30 cellular contexts compared by ENCODE assay signal in genomic region chr17:2442166-2442565, GRCh38. TPM values are rescaled to one million over a fixed set of nuclear protein-coding genes. Genes with fewer than 3 reads are reported as not detected.
DNase-seq lines count a peak whose midpoint lies in the region; ATAC-seq, FAIRE-seq and TF ChIP-seq lines count a peak whose summit lies in the region.
"Had no signal": no experiment of that assay in that cellular context is flagged by ENCODE, and none has a peak within 500 bp of the region (broad histone marks: within the 10 kb centered on the region; RNA-seq: fewer than 3 reads in every experiment).

No MANE protein-coding gene starts in this region.

- H3K79me2 ChIP-seq in HepG2 (ENCODE audit: insufficient read depth, low read length), result no peaks in the 10 kb centered on the region

- H3K27me3 ChIP-seq in HepG2 (ENCODE audit: control insufficient read depth in 1 of 2, insufficient read depth in 2 of 2, low read length in 2 of 2), result no peaks in the 10 kb centered on the region
- no peaks in the 10 kb centered on the region for H3K27me3 ChIP-seq in small intestine (ENCODE audit: control insufficient read depth in 2 of 2, insufficient read depth in 2 of 2, low read length in 2 of 2)
- H3K27me3 ChIP-seq in A673 (replicated peaks; ENCODE audit: insufficient read depth, low read depth, low read length, poor library complexity), result no peaks in the 10 kb centered on the region
- H3K27me3 ChIP-seq: heart left ventricle, uterus had no signal

- H3K4me1 ChIP-seq in HepG2 (ENCODE audit: insufficient read depth, low read length), result peaks cover 11% of the 10 kb centered on the region
- H3K4me1 ChIP-seq in small intestine (ENCODE audit: control insufficient read depth in 2 of 2, insufficient read depth in 1 of 2, low read depth in 1 of 2, low read length in 1 of 2), result no peaks in the 10 kb centered on the region
- H3K4me1 ChIP-seq in A673 (ENCODE audit: insufficient read depth, low read length, poor library complexity, severe bottlenecking), result no peaks in the 10 kb centered on the region
- H3K4me1 ChIP-seq: uterus had no signal

- H3K4me2 ChIP-seq in HepG2 (ENCODE audit: low read depth, low read length), result no peak overlapping the region

- H3K4me3 Mint-ChIP-seq in IgD-negative memory B cell (no peak overlapping the region), chondrocyte (ENCODE audit: unreplicated experiment) (no peak overlapping the region)
- H3K4me3 Mint-ChIP-seq: activated CD8-positive, alpha-beta T cell treated with anti-CD3 and anti-CD28 coated beads, Interleukin-2, amount 10 ng/mL, durations not matched to agents 7 days and 5 days; H9; naive thymus-derived CD8-positive, alpha-beta T cell had no signal

- H3K4me1 Mint-ChIP-seq in IgD-negative memory B cell, result peaks cover 1 to 5% (median 2%) of the 10 kb centered on the region in 3 donors
- no peaks in the 10 kb centered on the region for H3K4me1 Mint-ChIP-seq in chondrocyte (ENCODE audit: low read depth)

- no peak for TF ChIP-seq RAD21 in HepG2 (CRISPR knock-in tag; IDR thresholded peaks at IDR 0.05)

- in situ Hi-C loops in HepG2 (cut with HindIII; ENCODE audit: extremely low pct_ligation_motif_present, low pct_unique_long_range_greater_than_20kb), result no loop called here

- H3K36me3 ChIP-seq in HepG2 (replicated peaks in 1 of 2; ENCODE audit: control insufficient read depth in 1 of 2, insufficient read depth in 2 of 2, low read length in 2 of 2), result peaks cover 6 to 22% of the 10 kb centered on the region in 2 experiments
- H3K36me3 ChIP-seq in small intestine (ENCODE audit: control insufficient read depth in 2 of 2, insufficient read depth in 2 of 2, low read length in 2 of 2), result peaks cover 3 to 7% of the 10 kb centered on the region in 2 donors
- H3K36me3 ChIP-seq in A673 (ENCODE audit: insufficient read depth, low read length, poor library complexity, severe bottlenecking), result peaks cover 9% of the 10 kb centered on the region
- H3K36me3 ChIP-seq: uterus had no signal

- intact Hi-C loops in HepG2 (cut with micrococcal nuclease; ENCODE audit: unreplicated experiment) (no loop called here), A673 (cut with micrococcal nuclease; ENCODE audit: unreplicated experiment) (no loop called here)

- no TSS peak for BruUV-seq in HepG2 (replicated peaks; lab: Mats Ljungman, UMichigan)
- no TSS peak for BruUV-seq in A673 (replicated peaks; lab: Mats Ljungman, UMichigan)

- FAIRE-seq in HepG2 (lab: Jason Lieb, UNC) (peak; percentile 47), small intestine (lab: Jason Lieb, UNC) (no peak)
- FAIRE-seq: bronchial epithelial cell, G401.6, kidney had no signal

- peak overlapping the region in 2 of 3 donors; percentile 20 to 45 for H3K27ac Mint-ChIP-seq in IgD-negative memory B cell
- peak overlapping the region; percentile 65 for H3K27ac Mint-ChIP-seq in chondrocyte (ENCODE audit: unreplicated experiment)
- H3K27ac Mint-ChIP-seq: activated CD8-positive, alpha-beta T cell treated with anti-CD3 and anti-CD28 coated beads, Interleukin-2, amount 10 ng/mL, durations not matched to agents 7 days and 5 days had no signal

- no peak overlapping the region for H3K4me3 ChIP-seq in HepG2 (replicated peaks in 1 of 3; ENCODE audit: insufficient read depth in 1 of 3, low read depth in 2 of 3, low read length in 3 of 3)
- H3K4me3 ChIP-seq in small intestine (ENCODE audit: low read depth in 1 of 2, low read length in 2 of 2), result no peak overlapping the region
- no peak overlapping the region for H3K4me3 ChIP-seq in A673 (ENCODE audit: low read depth, low read length, poor library complexity, severe bottlenecking)
- H3K4me3 ChIP-seq: heart left ventricle, uterus had no signal

- TF ChIP-seq EP300 in HepG2 (IDR thresholded peaks at IDR 0.05; ENCODE audit: low read depth in 2 of 2, low read length in 2 of 2) (no peak), HepG2 (CRISPR knock-in tag; IDR thresholded peaks at IDR 0.05; ENCODE audit: borderline replicate concordance) (no peak)

- no peak for TF ChIP-seq POLR2A in HepG2 (IDR thresholded peaks at IDR 0.05; ENCODE audit: insufficient read depth in 1 of 2, low read depth in 2 of 2, low read length in 2 of 2)

- no peaks in the 10 kb centered on the region for H4K20me1 ChIP-seq in HepG2 (ENCODE audit: insufficient read depth, low read length)

- H3K9me3 ChIP-seq in HepG2 (ENCODE audit: low read length) (no peaks in the 10 kb centered on the region), small intestine (ENCODE audit: control insufficient read depth, low read depth) (no peaks in the 10 kb centered on the region), A673 (ENCODE audit: low read depth, low read length, poor library complexity, severe bottlenecking) (no peaks in the 10 kb centered on the region)
- H3K9me3 ChIP-seq: uterus had no signal

- peaks cover 5% of the 10 kb centered on the region for H3K36me3 Mint-ChIP-seq in IgD-negative memory B cell
- peaks cover 16% of the 10 kb centered on the region for H3K36me3 Mint-ChIP-seq in chondrocyte (ENCODE audit: low read depth)

- no peak overlapping the region for H3K27ac ChIP-seq in HepG2 (ENCODE audit: extremely low read length, insufficient read depth, low read length)
- H3K27ac ChIP-seq in small intestine (ENCODE audit: low read depth in 1 of 2, low read length in 1 of 2), result peak overlapping the region; percentile 72 to 74
- no peak overlapping the region for H3K27ac ChIP-seq in A673 (ENCODE audit: low read depth, low read length, poor library complexity, severe bottlenecking)
- H3K27ac ChIP-seq: C4-2B, heart left ventricle, uterus had no signal

- POLR2A ChIA-PET in HepG2 (lab: Yijun Ruan, JAX) (no interaction called here), A673 (lab: Charles Lee; ENCODE audit: low non-redundant PET) (no interaction called here)

- TF ChIP-seq CTCF in chondrocyte (IDR thresholded peaks at IDR 0.05) (no peak), HepG2 (CRISPR knock-in tag; IDR thresholded peaks at IDR 0.05) (no peak), A673 (conservative IDR thresholded peaks at IDR 0.05; ENCODE audit: low read depth, low read length) (no peak)

- DNase-seq in chondrocyte (ENCODE audit: low spot score) (no peak), HepG2 (ENCODE audit: low spot score) (no peak), small intestine (peak; percentile 90), A673 (ENCODE audit: low spot score) (no peak)
- DNase-seq in activated CD8-positive, alpha-beta memory T cell treated with anti-CD3 and anti-CD28 coated beads for 24 hours, result no peak
- DNase-seq: activated CD4-positive, alpha-beta T cell treated with anti-CD3 and anti-CD28 coated beads for 1 hour; activated CD8-positive, alpha-beta T cell treated with anti-CD3 and anti-CD28 coated beads, Interleukin-2, amount 10 ng/mL, durations not matched to agents 7 days and 5 days; COR-L47; cortex of kidney; DMS53; foreskin melanocyte; H9; heart left ventricle; kidney; midbrain; naive thymus-derived CD8-positive, alpha-beta T cell; NCI-H1436 treated with DMSO at 0.1 percent for 48 hours; NCI-H2081 treated with DMSO at 0.1 percent for 48 hours; NCI-H345; NCI-H69; Right ventricle myocardium superior; stimulated activated naive CD4-positive, alpha-beta T cell; uterus had no signal

- H2AFZ ChIP-seq in HepG2 (ENCODE audit: low read length), result no peak overlapping the region

- ATAC-seq in HepG2, result no peak
- no peak for ATAC-seq in GM19463 (IDR thresholded peaks at IDR 0.05; ENCODE audit: unreplicated experiment)
- ATAC-seq: activated CD8-positive, alpha-beta T cell treated with anti-CD3 and anti-CD28 coated beads, Interleukin-2, amount 10 ng/mL, durations not matched to agents 7 days and 5 days; activated naive CD4-positive, alpha-beta T cell treated with anti-CD3 and anti-CD28 coated beads, Interleukin-2, amount 50 U/mL, for 72 hours; heart left ventricle; naive thymus-derived CD8-positive, alpha-beta T cell; Panc1 had no signal

- no peak overlapping the region for H3K9ac ChIP-seq in HepG2 (ENCODE audit: insufficient read depth, low read depth, low read length)

- H3K27me3 Mint-ChIP-seq in IgD-negative memory B cell (no peaks in the 10 kb centered on the region), chondrocyte (ENCODE audit: low read depth) (no peaks in the 10 kb centered on the region)
- H3K27me3 Mint-ChIP-seq: naive thymus-derived CD8-positive, alpha-beta T cell had no signal

- H3K9me3 Mint-ChIP-seq in IgD-negative memory B cell (no peaks in the 10 kb centered on the region), chondrocyte (ENCODE audit: low read depth) (peaks cover 5% of the 10 kb centered on the region)
- H3K9me3 Mint-ChIP-seq: activated naive CD4-positive, alpha-beta T cell treated with anti-CD3 and anti-CD28 coated beads, Interleukin-2, amount 50 U/mL, for 72 hours had no signal

- 32% methylated on average over 3 of the region's 3 CpGs for WGBS in HepG2 (ENCODE audit: low lambda C conversion rate)
- 17 to 47% (median 31%) methylated on average over 3 of the region's 3 CpGs for WGBS in small intestine, 3 donors

- CTCF ChIA-PET in HepG2 (lab: Yijun Ruan, JAX; ENCODE audit: low intra/inter-chr PET ratio, low total read pairs), result no interaction called here
- CTCF ChIA-PET in A673 (lab: Charles Lee), result no interaction called here

RNA-seq across cellular contexts. Expression of gene MNT, which starts 41.3 kb away (rescaled TPM):
- polyA plus RNA-seq in IgD-negative memory B cell (1.6 TPM), HepG2 (2011; rRNA removed) (1.8 and 2.1 TPM in 2 replicates), small intestine (10 to 100 TPM in 1 of 3 donors, 1 to 10 TPM in 2; 4.2 to 11.6 (median 4.6) TPM)
- total RNA-seq in chondrocyte (22.7 to 29.8 TPM (median 29.4 TPM) in 3 replicates), HepG2 (2016; rRNA removed; fragmentation: Illumina TruSeq; extraction: Trizol) (2.3 and 3.5 TPM in 2 replicates), A673 (2021) (32.1 and 33.4 TPM in 2 replicates)
- 0.79 and 1.5 TPM in 2 replicates for total RNA-seq in HepG2 (2016; cell fraction: cytosol; rRNA removed; fragmentation: Illumina TruSeq; extraction: Trizol; ENCODE audit: low read depth)
- total RNA-seq in HepG2 (2016; cell fraction: insoluble cytoplasmic fraction; rRNA removed; fragmentation: Illumina TruSeq; extraction: Trizol), result 2.0 and 2.9 TPM in 2 replicates
- 2.3 and 2.4 TPM in 2 replicates for total RNA-seq in HepG2 (2016; cell fraction: membrane; rRNA removed; fragmentation: Illumina TruSeq; extraction: Trizol)
- total RNA-seq in HepG2 (2016; cell fraction: nucleus; rRNA removed; fragmentation: Illumina TruSeq; extraction: Trizol), result 3.0 and 3.9 TPM in 2 replicates
- polyA plus RNA-seq in HepG2 (2011; cell fraction: cytosol; rRNA removed), result 0.86 and 0.92 TPM in 2 replicates
- 13.6 and 19.3 TPM in 2 replicates for polyA plus RNA-seq in HepG2 (2011; cell fraction: nucleus; rRNA removed)
- 6.6 and 7.5 TPM in 2 replicates for polyA plus RNA-seq in HepG2 (2012)
- polyA plus RNA-seq in HepG2 (2016; cell fraction: cytosol; fragmentation: Illumina TruSeq; extraction: Trizol; ENCODE audit: low read depth), result 0.35 and 0.63 TPM in 2 replicates
- 3.1 and 5.6 TPM in 2 replicates for polyA plus RNA-seq in HepG2 (2016; cell fraction: insoluble cytoplasmic fraction; fragmentation: Illumina TruSeq; extraction: Trizol; ENCODE audit: low read depth)
- 1.4 and 1.6 TPM in 2 replicates for polyA plus RNA-seq in HepG2 (2016; cell fraction: membrane; fragmentation: Illumina TruSeq; extraction: Trizol; ENCODE audit: low read depth)
- polyA plus RNA-seq in HepG2 (2016; cell fraction: nucleus; fragmentation: Illumina TruSeq; extraction: Trizol; ENCODE audit: insufficient read depth, low read depth), result 14.3 and 17.8 TPM in 2 replicates
- 4.3 and 8.2 TPM in 2 replicates for polyA minus RNA-seq in HepG2 (2011; rRNA and poly(A)+ RNA removed; ENCODE audit: low replicate concordance)
- 3.1 and 3.8 TPM in 2 replicates for polyA minus RNA-seq in HepG2 (2011; cell fraction: cytosol; rRNA and poly(A)+ RNA removed)
- polyA minus RNA-seq in HepG2 (2011; cell fraction: nucleus; rRNA and poly(A)+ RNA removed), result 8.1 and 8.8 TPM in 2 replicates

Comparison
In these comparisons a context has a peak if more than half of its experiments do, and no peak if none do; other contexts are left out.
1. H3K27ac ChIP-seq: peak in small intestine (2 of 2); none in HepG2 (single experiment) and A673 (single experiment).